19 cellular contexts compared by ENCODE assay signal in the genomic region with DNA sequence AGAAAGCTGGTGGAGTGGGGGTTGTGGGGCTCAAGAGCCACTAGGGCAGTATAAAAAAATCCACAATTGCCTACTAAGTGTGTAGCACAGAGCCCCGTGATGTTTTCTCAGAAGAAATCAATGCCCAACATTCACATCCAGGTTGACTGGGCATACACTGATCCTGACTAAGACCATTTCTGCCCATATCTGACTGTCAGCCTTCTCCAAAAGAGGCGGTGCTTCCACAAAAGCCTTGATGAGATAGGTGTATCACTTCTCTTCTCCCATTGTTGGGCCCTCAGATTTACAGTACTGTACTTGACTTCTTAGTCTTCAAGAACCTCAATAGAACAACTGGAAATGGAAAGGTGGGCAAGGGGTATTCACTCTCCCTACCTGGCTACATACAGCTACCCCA. TPM values are rescaled to one million over a fixed set of nuclear protein-coding genes. Genes with fewer than 3 reads are reported as not detected.
DNase-seq lines count a peak whose midpoint lies in the region; ATAC-seq and TF ChIP-seq lines count a peak whose summit lies in the region.
"Had no signal": no experiment of that assay in that cellular context is flagged by ENCODE, and none has a peak within 500 bp of the region (broad histone marks: within the 10 kb centered on the region; RNA-seq: fewer than 3 reads in every experiment).

No MANE protein-coding gene starts in this region.

- H3K27ac ChIP-seq in coronary artery = no peak overlapping the region
- peak overlapping the region; percentile 87 to 99 (median 96) for H3K27ac ChIP-seq in heart left ventricle
- H3K27ac ChIP-seq in muscle layer of colon (ENCODE audit: low read depth, low read length) = peak overlapping the region; percentile 70
- H3K27ac ChIP-seq in skeletal muscle tissue (ENCODE audit: low read depth, low read length) = peak overlapping the region; percentile 88
- H3K27ac ChIP-seq: A549, KMS-11 had no signal

- H3K4me3 ChIP-seq in coronary artery (peak overlapping the region; percentile 18), heart left ventricle (peak overlapping the region; percentile 29 to 75 (median 60)), muscle layer of colon (ENCODE audit: low read depth in 1 of 2, low read length in 2 of 2) (peak overlapping the region; percentile 28 to 85), skeletal muscle tissue (ENCODE audit: low read length in 3 of 3) (peak overlapping the region; percentile 76 to 88 (median 86))
- H3K4me3 ChIP-seq: A549 had no signal

- no peak for TF ChIP-seq CTCF in coronary artery (IDR thresholded peaks at IDR 0.05)
- no peak for TF ChIP-seq CTCF in heart left ventricle (IDR thresholded peaks at IDR 0.05)

- 53 to 80% (median 63%) methylated on average over 2 of the region's 2 CpGs for WGBS in heart left ventricle, 4 donors

- H3K27me3 ChIP-seq in heart left ventricle = no peaks in the 10 kb centered on the region
- H3K27me3 ChIP-seq in muscle layer of colon (ENCODE audit: control insufficient read depth in 1 of 2, insufficient read depth in 2 of 2, low read length in 2 of 2) = no peaks in the 10 kb centered on the region
- H3K27me3 ChIP-seq in skeletal muscle tissue (ENCODE audit: control insufficient read depth in 3 of 3, insufficient read depth in 3 of 3, low read length in 3 of 3) = no peaks in the 10 kb centered on the region

- DNase-seq in coronary artery (ENCODE audit: low spot score) (no peak), heart left ventricle (peak in 1 of 5 donors; percentile 29), amniotic stem cell (lab: John Stamatoyannopoulos, UW) (no peak), COLO668 (lab: John Stamatoyannopoulos, UW; ENCODE audit: unreplicated experiment) (no peak), OCI-M1 (lab: John Stamatoyannopoulos, UW) (no peak)
- DNase-seq: DMS79, IMR-90, NCI-H1105, NCI-H146, NCI-H2029, NCI-H226, NCI-H510A treated with DMSO at 0.1 percent for 48 hours, NCI-H748 treated with DMSO at 0.1 percent for 48 hours had no signal

- H3K4me1 ChIP-seq in heart left ventricle (peaks cover 0 to 64% (median 30%) of the 10 kb centered on the region in 12 donors), muscle layer of colon (ENCODE audit: insufficient read depth, low read length) (peaks cover 48% of the 10 kb centered on the region), skeletal muscle tissue (ENCODE audit: control insufficient read depth in 3 of 3, insufficient read depth in 3 of 3, low read length in 3 of 3) (peaks cover 45 to 63% (median 56%) of the 10 kb centered on the region in 3 donors)

- peak overlapping the region; percentile 97 for H3K9ac ChIP-seq in muscle layer of colon (ENCODE audit: low read length)
- H3K9ac ChIP-seq in skeletal muscle tissue (ENCODE audit: low read depth in 1 of 3, low read length in 3 of 3) = peak overlapping the region; percentile 82 to 95 (median 95)
- H3K9ac ChIP-seq: KMS-11 had no signal

- intact Hi-C loops in heart left ventricle (cut with DNase I) = no loop called here

- no peak for TF ChIP-seq POLR2A in heart left ventricle (IDR thresholded peaks at IDR 0.05)

- peak; percentile 22 to 29 (median 27) for ATAC-seq in heart left ventricle
- ATAC-seq in GM19397 (IDR thresholded peaks at IDR 0.05; ENCODE audit: unreplicated experiment) = no peak
- ATAC-seq: A549, Panc1 had no signal

- H3K9me3 ChIP-seq in heart left ventricle (no peaks in the 10 kb centered on the region), muscle layer of colon (ENCODE audit: low read length) (no peaks in the 10 kb centered on the region), skeletal muscle tissue (ENCODE audit: control insufficient read depth in 3 of 3, low read length in 3 of 3) (no peaks in the 10 kb centered on the region)
- H3K9me3 ChIP-seq: A549 had no signal

- H3K36me3 ChIP-seq in heart left ventricle (peaks cover 0 to 37% (median 18%) of the 10 kb centered on the region in 9 donors), muscle layer of colon (ENCODE audit: insufficient read depth, low read length) (peaks cover 6% of the 10 kb centered on the region), skeletal muscle tissue (ENCODE audit: control insufficient read depth in 3 of 3, insufficient read depth in 3 of 3, low read length in 3 of 3) (peaks cover 13 to 20% (median 13%) of the 10 kb centered on the region in 3 donors)

RNA-seq across cellular contexts. Expression of a gene that starts 1.4 kb away (rescaled TPM):
- total RNA-seq in heart left ventricle (100 to 1,000 TPM; 573 to 947 (median 768) TPM), skeletal muscle tissue (13.6 TPM)
- 1,000 to 10,000 TPM in 1 of 2 donors, 100 to 1,000 TPM in 1; 511 to 1,022 TPM for polyA plus RNA-seq in heart left ventricle

RNA-seq across cellular contexts. Expression of a gene that starts 18.2 kb away (rescaled TPM):
- total RNA-seq in heart left ventricle (100 to 1,000 TPM in 5 of 9 donors, 10 to 100 TPM in 4; 73.8 to 173 (median 112) TPM), skeletal muscle tissue (24.5 TPM)
- polyA plus RNA-seq in heart left ventricle = 100 to 1,000 TPM; 176 to 728 TPM

RNA-seq across cellular contexts. Expression of a gene that starts 43.8 kb away (rescaled TPM):
- total RNA-seq in heart left ventricle (1 to 10 TPM in 3 of 9 donors, under 1 TPM in 5, not detected in 1; 0.16 to 1.9 (median 0.56) TPM), skeletal muscle tissue (under 0.01 TPM)
- under 1 TPM; 0.19 to 0.21 TPM for polyA plus RNA-seq in heart left ventricle
- total RNA-seq: IMR-90 had no signal
- polyA plus RNA-seq: IMR-90 had no signal

Comparison
In these comparisons a context has a peak if more than half of its experiments do, and no peak if none do; other contexts are left out.
1. H3K27ac ChIP-seq: peak in heart left ventricle (12 of 12), muscle layer of colon (single experiment) and skeletal muscle tissue (single experiment); none in coronary artery (0 of 2).
2. H3K4me3 ChIP-seq: peak in every context shown above with its lines; median percentile 86 in skeletal muscle tissue; 60 in heart left ventricle; 56 in muscle layer of colon; 18 in coronary artery.
3. RNA of a gene that starts 1.4 kb away (total RNA-seq): 573 to 947 TPM in heart left ventricle; 13.6 TPM in skeletal muscle tissue (single experiment); every median in the first group is over 10 times any median in the second.